ENCODE assay signal across 9 cellular contexts in genomic region chr10:11403116-11403515, GRCh38.
DNase-seq lines count a peak whose midpoint lies in the region; ATAC-seq and TF ChIP-seq lines count a peak whose summit lies in the region.
"Had no signal": no experiment of that assay in that cellular context is flagged by ENCODE, and none has a peak within 500 bp of the region (broad histone marks: within the 10 kb centered on the region; RNA-seq: fewer than 3 reads in every experiment).

No MANE protein-coding gene starts in this region.

- H3K27ac Mint-ChIP-seq in activated CD4-positive, alpha-beta memory T cell treated with anti-CD3 and anti-CD28 coated beads, Interleukin-2, amount 10 ng/mL, durations not matched to agents 7 days and 5 days, result peak overlapping the region; percentile 96
- no peak overlapping the region for H3K27ac Mint-ChIP-seq in Calu3 (ENCODE audit: unreplicated experiment)

- H3K4me1 ChIP-seq in transverse colon, result no peaks in the 10 kb centered on the region

- peak overlapping the region; percentile 59 for H3K4me3 Mint-ChIP-seq in activated CD4-positive, alpha-beta memory T cell treated with anti-CD3 and anti-CD28 coated beads, Interleukin-2, amount 10 ng/mL, durations not matched to agents 7 days and 5 days
- no peak overlapping the region for H3K4me3 Mint-ChIP-seq in Calu3 (ENCODE audit: low read depth, unreplicated experiment)

- H3K9me3 Mint-ChIP-seq in activated CD4-positive, alpha-beta memory T cell treated with anti-CD3 and anti-CD28 coated beads, Interleukin-2, amount 10 ng/mL, durations not matched to agents 7 days and 5 days, result peaks cover 20% of the 10 kb centered on the region
- no peaks in the 10 kb centered on the region for H3K9me3 Mint-ChIP-seq in Calu3 (ENCODE audit: low read depth, unreplicated experiment)

- peaks cover 30% of the 10 kb centered on the region for H3K36me3 Mint-ChIP-seq in activated CD4-positive, alpha-beta memory T cell treated with anti-CD3 and anti-CD28 coated beads, Interleukin-2, amount 10 ng/mL, durations not matched to agents 7 days and 5 days (ENCODE audit: low read depth)
- no peaks in the 10 kb centered on the region for H3K36me3 Mint-ChIP-seq in Calu3 (ENCODE audit: insufficient read depth, unreplicated experiment)

- CTCF ChIA-PET in activated CD4-positive, alpha-beta memory T cell treated with anti-CD3 and anti-CD28 coated beads, Interleukin-2, amount 10 ng/mL, durations not matched to agents 7 days and 5 days (lab: Charles Lee), result no interaction called here
- CTCF ChIA-PET in Calu3 (lab: Charles Lee), result no interaction called here

- BruUV-seq in Calu3 (replicated peaks; lab: Mats Ljungman, UMichigan), result no TSS peak

- peak; percentile 3 for DNase-seq in NOMO-1 treated with DMSO at 0.1 percent for 48 hours (lab: John Stamatoyannopoulos, UW; ENCODE audit: unreplicated experiment)
- no peak for DNase-seq in NOMO-1 treated with dmso at 0.1 percent for 144 hours (lab: John Stamatoyannopoulos, UW; ENCODE audit: unreplicated experiment)
- DNase-seq in activated CD4-positive, alpha-beta memory T cell treated with anti-CD3 and anti-CD28 coated beads, Interleukin-2, amount 10 ng/mL, durations not matched to agents 7 days and 5 days, result peak; percentile 80
- DNase-seq in transverse colon, result peak; percentile 16
- no peak for DNase-seq in NCI-H2029 (lab: John Stamatoyannopoulos, UW)
- no peak for DNase-seq in Calu3
- no peak for DNase-seq in NCI-H1105 treated with DMSO at 0.1 percent for 48 hours (lab: John Stamatoyannopoulos, UW)
- DNase-seq: 8988T had no signal

- H3K27ac ChIP-seq in transverse colon, result peak overlapping the region in 1 of 4 donors; percentile 3

- H3K27me3 ChIP-seq in transverse colon, result no peaks in the 10 kb centered on the region

- H3K4me1 Mint-ChIP-seq in activated CD4-positive, alpha-beta memory T cell treated with anti-CD3 and anti-CD28 coated beads, Interleukin-2, amount 10 ng/mL, durations not matched to agents 7 days and 5 days, result peaks cover 60% of the 10 kb centered on the region
- H3K4me1 Mint-ChIP-seq in Calu3 (ENCODE audit: low read depth, unreplicated experiment), result no peaks in the 10 kb centered on the region

- TF ChIP-seq CTCF in transverse colon (IDR thresholded peaks at IDR 0.05) (no peak), Calu3 (IDR thresholded peaks at IDR 0.05; ENCODE audit: unreplicated experiment) (no peak)

- TF ChIP-seq EP300 in transverse colon (IDR thresholded peaks at IDR 0.05; ENCODE audit: low read depth), result no peak

- intact Hi-C loops in transverse colon (cut with DNase I; ENCODE audit: low total_unique reads), result loop anchor here (10.0 kb wide), 1 partner anchor 198 kb away; no protein-coding TSS in a partner anchor
- intact Hi-C loops in Calu3 (cut with micrococcal nuclease; ENCODE audit: unreplicated experiment), result no loop called here

- in situ Hi-C loops in transverse colon (cut with MboI; ENCODE audit: low pct_ligation_motif_present in 1 of 4, low pct_unique_long_range_greater_than_20kb in 1 of 4, low sequenced_read_pairs in 3 of 4), result no loop called here

- H3K27me3 Mint-ChIP-seq in activated CD4-positive, alpha-beta memory T cell treated with anti-CD3 and anti-CD28 coated beads, Interleukin-2, amount 10 ng/mL, durations not matched to agents 7 days and 5 days, result no peaks in the 10 kb centered on the region
- peaks cover 70% of the 10 kb centered on the region for H3K27me3 Mint-ChIP-seq in Calu3 (ENCODE audit: unreplicated experiment)

- POLR2A ChIA-PET in activated CD4-positive, alpha-beta memory T cell treated with anti-CD3 and anti-CD28 coated beads, Interleukin-2, amount 10 ng/mL, durations not matched to agents 7 days and 5 days (lab: Charles Lee), result no interaction called here

- H3K4me3 ChIP-seq in transverse colon, result no peak overlapping the region

- WGBS in transverse colon (ENCODE audit: low coverage in 1 of 2), 2 donors, result 72 to 80% methylated on average over 1 to 11 of the region's 11 CpGs

- no peaks in the 10 kb centered on the region for H3K9me3 ChIP-seq in transverse colon

- TF ChIP-seq POLR2A in transverse colon (IDR thresholded peaks at IDR 0.05), result no peak

- peak; percentile 51 for ATAC-seq in esophagus mucosa

- H3K36me3 ChIP-seq in transverse colon, result no peaks in the 10 kb centered on the region

Comparison
In these comparisons a context has a peak if more than half of its experiments do, and no peak if none do; other contexts are left out.
1. DNase-seq: peak in NOMO-1 treated with DMSO at 0.1 percent for 48 hours (single experiment), activated CD4-positive, alpha-beta memory T cell treated with anti-CD3 and anti-CD28 coated beads, Interleukin-2, amount 10 ng/mL, durations not matched to agents 7 days and 5 days (single experiment) and transverse colon (single experiment); none in NOMO-1 treated with dmso at 0.1 percent for 144 hours (single experiment), NCI-H2029 (single experiment), Calu3 (single experiment) and NCI-H1105 treated with DMSO at 0.1 percent for 48 hours (single experiment).